Comparison of ENCODE assay signal across 21 cellular contexts in the genomic region with DNA sequence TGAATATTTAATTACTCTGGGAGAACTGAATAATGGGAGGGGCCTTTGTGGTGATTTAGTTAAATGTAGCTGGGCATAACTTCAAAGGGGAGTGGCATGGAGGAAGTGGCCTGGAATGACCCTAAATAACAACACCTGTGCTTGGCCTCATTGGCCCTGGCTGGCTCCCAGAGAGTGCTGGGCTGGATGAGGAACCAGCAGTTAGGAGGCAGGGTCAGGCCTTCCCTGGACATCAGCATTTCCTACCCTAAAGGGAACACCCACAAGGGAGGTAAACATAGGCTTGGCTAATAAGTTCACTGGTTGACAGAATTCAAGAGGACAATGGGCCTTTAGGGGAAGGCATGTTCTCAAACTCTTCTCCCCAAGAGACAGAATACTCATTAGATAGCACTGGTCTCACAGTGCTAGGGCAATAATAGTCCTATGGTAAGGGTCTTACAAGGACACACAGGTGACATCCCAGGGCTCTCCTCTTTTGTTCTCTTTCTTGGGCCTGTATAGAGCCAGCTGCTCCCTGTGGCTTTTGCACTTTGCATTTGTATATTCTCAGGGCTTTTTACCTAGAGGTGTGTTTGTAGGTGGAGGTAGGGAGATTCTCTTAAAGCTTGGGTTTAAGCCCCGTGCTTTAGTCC.
DNase-seq lines count a peak whose midpoint lies in the region; ATAC-seq and TF ChIP-seq lines count a peak whose summit lies in the region.
"Had no signal": no experiment of that assay in that cellular context is flagged by ENCODE, and none has a peak within 500 bp of the region (broad histone marks: within the 10 kb centered on the region; RNA-seq: fewer than 3 reads in every experiment).

No MANE protein-coding gene starts in this region.

- no peak overlapping the region for H3K4me3 ChIP-seq in LNCaP clone FGC (ENCODE audit: low read depth, low read length)
- H3K4me3 ChIP-seq: SK-N-MC had no signal

- peak overlapping the region; percentile 49; the same call in 1 of the 2 replicates for H3K27ac ChIP-seq in C4-2B
- H3K27ac ChIP-seq: KMS-11, SK-N-MC had no signal

- no peak for TF ChIP-seq CTCF in C4-2B (conservative IDR thresholded peaks at IDR 0.05)
- TF ChIP-seq CTCF in LNCaP clone FGC (IDR thresholded peaks at IDR 0.05; ENCODE audit: control insufficient read depth, extremely low read depth, insufficient read depth) = no peak

- intact Hi-C loops in left colon (cut with DNase I, micrococcal nuclease) = no loop called here
- intact Hi-C loops in sciatic nerve (cut with DNase I) = no loop called here

- DNase-seq in LNCaP clone FGC (ENCODE audit: low read depth) = peak; percentile 97
- DNase-seq in iPS DF 4.7 (ENCODE audit: extremely low read depth, low spot score) = peak; percentile 16
- peak; percentile 51 to 62 for DNase-seq in left colon
- DNase-seq in sciatic nerve (ENCODE audit: low spot score) = no peak
- no peak for DNase-seq in GM19240 (ENCODE audit: insufficient read length, low spot score)
- DNase-seq: 8988T; CD8-positive, alpha-beta T cell; DND-41; GF-D8; HCEC 1CT; NCI-H1092; NCI-H1694; NCI-H2107; NCI-H2227 treated with DMSO at 0.1 percent for 48 hours; NCI-H524; Right ventricle myocardium superior had no signal

- ATAC-seq in left colon (peak; percentile 95), GM21723 (IDR thresholded peaks at IDR 0.05; ENCODE audit: unreplicated experiment) (no peak), sciatic nerve (no peak), HG03097 (IDR thresholded peaks at IDR 0.05; ENCODE audit: low FRiP score, unreplicated experiment) (no peak)
- ATAC-seq: CD8-positive, alpha-beta T cell had no signal

Comparison
In these comparisons a context has a peak if more than half of its experiments do, and no peak if none do; other contexts are left out.
1. DNase-seq: peak in LNCaP clone FGC (single experiment), iPS DF 4.7 (single experiment) and left colon (2 of 2); none in sciatic nerve (single experiment) and GM19240 (single experiment).